In the genomic region with DNA sequence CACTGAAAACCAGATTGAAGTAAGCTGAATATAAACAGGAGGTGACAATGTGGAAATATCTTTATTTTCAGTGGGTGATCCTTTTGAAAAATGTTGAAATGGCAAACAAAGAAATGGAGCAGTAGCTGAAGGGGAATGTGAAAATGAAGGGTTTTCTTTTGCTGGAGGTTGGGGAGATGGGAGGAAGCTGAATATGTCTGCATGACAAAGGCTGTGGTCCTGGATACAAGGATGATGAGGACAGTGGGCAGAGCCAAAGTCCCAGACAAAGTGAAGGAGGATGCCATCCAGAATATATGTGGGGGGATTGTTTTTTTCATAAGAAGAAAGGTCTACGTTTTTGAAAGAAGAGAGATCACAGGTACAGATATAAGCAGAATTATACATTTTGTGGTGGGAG, we compare ENCODE assay signal across 2 cellular contexts.
TF ChIP-seq lines count a peak whose summit lies in the region.

No MANE protein-coding gene starts in this region.

TF ChIP-seq in GM23338, 12 proteins besides CTCF, POLR2A, EP300 and RAD21:
- TF ChIP-seq EZH2 (IDR thresholded peaks at IDR 0.05; ENCODE audit: low read depth, unreplicated experiment) (no peak), NANOG (IDR thresholded peaks at IDR 0.05; ENCODE audit: borderline replicate concordance) (no peak), CREB1 (CRISPR knock-in tag; IDR thresholded peaks at IDR 0.05; ENCODE audit: low read depth) (no peak), EZH2phosphoT487 (IDR thresholded peaks at IDR 0.05; ENCODE audit: unreplicated experiment) (no peak)
- TF ChIP-seq, protein P1, sequence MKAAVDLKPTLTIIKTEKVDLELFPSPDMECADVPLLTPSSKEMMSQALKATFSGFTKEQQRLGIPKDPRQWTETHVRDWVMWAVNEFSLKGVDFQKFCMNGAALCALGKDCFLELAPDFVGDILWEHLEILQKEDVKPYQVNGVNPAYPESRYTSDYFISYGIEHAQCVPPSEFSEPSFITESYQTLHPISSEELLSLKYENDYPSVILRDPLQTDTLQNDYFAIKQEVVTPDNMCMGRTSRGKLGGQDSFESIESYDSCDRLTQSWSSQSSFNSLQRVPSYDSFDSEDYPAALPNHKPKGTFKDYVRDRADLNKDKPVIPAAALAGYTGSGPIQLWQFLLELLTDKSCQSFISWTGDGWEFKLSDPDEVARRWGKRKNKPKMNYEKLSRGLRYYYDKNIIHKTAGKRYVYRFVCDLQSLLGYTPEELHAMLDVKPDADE (IDR thresholded peaks at IDR 0.05): no peak
TF ChIP-seq in GM23338: peak in this region for 0.

TF ChIP-seq in H1, 55 proteins besides CTCF, POLR2A, EP300 and RAD21:
- TF ChIP-seq FOSL1 (IDR thresholded peaks at IDR 0.05; ENCODE audit: insufficient read depth, low read depth, low read length): no peak
- peak; percentile 70; the same call in 1 of the 2 replicates for TF ChIP-seq POU5F1 (IDR thresholded peaks at IDR 0.05; ENCODE audit: low read depth, low read length)
TF ChIP-seq in H1: peak in this region for 1.
